ENCODE assay signal across 29 cellular contexts in genomic region chr2:22850310-22850709, GRCh38.
A peak's percentile ranks its signal among the peaks of the same experiment; 100 is the strongest.
DNase-seq lines count a peak whose midpoint lies in the region; ATAC-seq, FAIRE-seq and TF ChIP-seq lines count a peak whose summit lies in the region.
"Had no signal": no experiment of that assay in that cellular context is flagged by ENCODE, and none has a peak within 500 bp of the region (broad histone marks: within the 10 kb centered on the region; RNA-seq: fewer than 3 reads in every experiment).

No MANE protein-coding gene starts in this region.

- WGBS in HepG2 (ENCODE audit: low lambda C conversion rate): 39% methylated on average over 7 of the region's 7 CpGs
- 83% methylated on average over 7 of the region's 7 CpGs for WGBS in right lobe of liver (ENCODE audit: insufficient coverage, low coverage, low lambda C conversion rate, missing lambda C conversion rate)

- H4K20me1 ChIP-seq in HepG2 (ENCODE audit: insufficient read depth, low read length): no peaks in the 10 kb centered on the region
- H4K20me1 ChIP-seq: BLaER1; BLaER1 treated with 17β-estradiol and CSF1 and Interleukin-3, amounts not matched to agents 10 nM and 100 nM had no signal

- TF ChIP-seq RAD21 in HepG2 (CRISPR knock-in tag; IDR thresholded peaks at IDR 0.05): no peak

- CTCF ChIA-PET in HepG2 (lab: Yijun Ruan, JAX; ENCODE audit: low intra/inter-chr PET ratio, low total read pairs): no interaction called here

- POLR2A ChIA-PET in HepG2 (lab: Yijun Ruan, JAX): no interaction called here

- in situ Hi-C loops in HepG2 (cut with HindIII; ENCODE audit: extremely low pct_ligation_motif_present, low pct_unique_long_range_greater_than_20kb): no loop called here

- H3K27me3 ChIP-seq in HepG2 (ENCODE audit: control insufficient read depth in 1 of 2, insufficient read depth in 2 of 2, low read length in 2 of 2) (no peaks in the 10 kb centered on the region), right lobe of liver (no peaks in the 10 kb centered on the region)
- H3K27me3 ChIP-seq: BE2C; BLaER1; BLaER1 treated with 17β-estradiol and CSF1 and Interleukin-3, amounts not matched to agents 10 nM and 100 nM had no signal

- no TSS peak for BruUV-seq in HepG2 (replicated peaks; lab: Mats Ljungman, UMichigan)

- H2AFZ ChIP-seq in HepG2 (ENCODE audit: low read length): no peak overlapping the region

- TF ChIP-seq EP300 in HepG2 (IDR thresholded peaks at IDR 0.05; ENCODE audit: low read depth in 2 of 2, low read length in 2 of 2): no peak
- no peak for TF ChIP-seq EP300 in HepG2 (CRISPR knock-in tag; IDR thresholded peaks at IDR 0.05; ENCODE audit: borderline replicate concordance)

- FAIRE-seq in HepG2 (lab: Jason Lieb, UNC): no peak
- FAIRE-seq: A204.1, A549, D721Med had no signal

- H3K9ac ChIP-seq in HepG2 (ENCODE audit: insufficient read depth, low read depth, low read length): no peak overlapping the region
- H3K9ac ChIP-seq: BLaER1; BLaER1 treated with 17β-estradiol and CSF1 and Interleukin-3, amounts not matched to agents 10 nM and 100 nM had no signal

- H3K4me3 ChIP-seq in HepG2 (replicated peaks in 1 of 3; ENCODE audit: insufficient read depth in 1 of 3, low read depth in 2 of 3, low read length in 3 of 3) (no peak overlapping the region), right lobe of liver (no peak overlapping the region)
- H3K4me3 ChIP-seq: A549; BLaER1; BLaER1 treated with 17β-estradiol and CSF1 and Interleukin-3, amounts not matched to agents 10 nM and 100 nM had no signal

- no peak overlapping the region for H3K4me2 ChIP-seq in HepG2 (ENCODE audit: low read depth, low read length)
- H3K4me2 ChIP-seq: A549; BLaER1; BLaER1 treated with 17β-estradiol and CSF1 and Interleukin-3, amounts not matched to agents 10 nM and 100 nM had no signal

- peaks cover 94% of the 10 kb centered on the region for H3K9me3 ChIP-seq in HepG2 (ENCODE audit: low read length)
- H3K9me3 ChIP-seq in right lobe of liver: no peaks in the 10 kb centered on the region
- H3K9me3 ChIP-seq: A549, BE2C, Caco-2 had no signal

- intact Hi-C loops in HepG2 (cut with micrococcal nuclease; ENCODE audit: unreplicated experiment) (no loop called here), right lobe of liver (cut with DNase I) (no loop called here)

- H3K27ac ChIP-seq in HepG2 (ENCODE audit: extremely low read length, insufficient read depth, low read length) (no peak overlapping the region), right lobe of liver (no peak overlapping the region)
- H3K27ac ChIP-seq: 22Rv1; A549; BLaER1; BLaER1 treated with 17β-estradiol and CSF1 and Interleukin-3, amounts not matched to agents 10 nM and 100 nM; C4-2B had no signal

- ATAC-seq in HepG2 (no peak), right lobe of liver (no peak)
- ATAC-seq: A549; CD8-positive, alpha-beta T cell had no signal

- no peaks in the 10 kb centered on the region for H3K36me3 ChIP-seq in HepG2 (replicated peaks in 1 of 2; ENCODE audit: control insufficient read depth in 1 of 2, insufficient read depth in 2 of 2, low read length in 2 of 2)
- H3K36me3 ChIP-seq in right lobe of liver: no peaks in the 10 kb centered on the region
- H3K36me3 ChIP-seq: BE2C; BLaER1; BLaER1 treated with 17β-estradiol and CSF1 and Interleukin-3, amounts not matched to agents 10 nM and 100 nM had no signal

- H3K4me1 ChIP-seq in HepG2 (ENCODE audit: insufficient read depth, low read length): no peaks in the 10 kb centered on the region
- no peaks in the 10 kb centered on the region for H3K4me1 ChIP-seq in right lobe of liver
- H3K4me1 ChIP-seq: A549; BLaER1; BLaER1 treated with 17β-estradiol and CSF1 and Interleukin-3, amounts not matched to agents 10 nM and 100 nM; Caco-2 had no signal

- no peak for TF ChIP-seq POLR2A in HepG2 (IDR thresholded peaks at IDR 0.05; ENCODE audit: insufficient read depth in 1 of 2, low read depth in 2 of 2, low read length in 2 of 2)
- no peak for TF ChIP-seq POLR2A in right lobe of liver (IDR thresholded peaks at IDR 0.05)

- TF ChIP-seq CTCF in HepG2 (CRISPR knock-in tag; IDR thresholded peaks at IDR 0.05) (no peak), right lobe of liver (IDR thresholded peaks at IDR 0.05) (no peak)

- no peak for DNase-seq in HepG2 (ENCODE audit: low spot score)
- no peak for DNase-seq in right lobe of liver
- DNase-seq: 8988T; ACHN; AML-193; BE2C; C1 segment of cervical spinal cord; Caco-2; Calu3; CD4-positive, alpha-beta memory T cell; CD4-positive, alpha-beta T cell; CD4-positive, CD25-positive, alpha-beta regulatory T cell; CD8-positive, alpha-beta memory T cell; CD8-positive, alpha-beta T cell; COR-L47; DMS 273 treated with DMSO at 0.1 percent for 48 hours; DMS153; DMS53; DMS79; DMS79 treated with DMSO at 0.1 percent for 48 hours; DND-41; EL had no signal

- no peaks in the 10 kb centered on the region for H3K79me2 ChIP-seq in HepG2 (ENCODE audit: insufficient read depth, low read length)

TF ChIP-seq in HepG2, 621 proteins besides CTCF, POLR2A, EP300 and RAD21:
- TF ChIP-seq STAT5B (CRISPR knock-in tag; IDR thresholded peaks at IDR 0.05): no peak
- TF ChIP-seq ZC3H13 (CRISPR knock-in tag; IDR thresholded peaks at IDR 0.05): no peak
- TF ChIP-seq THAP11 (CRISPR knock-in tag; IDR thresholded peaks at IDR 0.05): no peak
- TF ChIP-seq NFRKB (IDR thresholded peaks at IDR 0.05): no peak
- no peak for TF ChIP-seq ZNF33B (CRISPR knock-in tag; IDR thresholded peaks at IDR 0.05)
- TF ChIP-seq LRRFIP1 (CRISPR knock-in tag; conservative IDR thresholded peaks at IDR 0.05): no peak
- TF ChIP-seq TCF7 (IDR thresholded peaks at IDR 0.05; ENCODE audit: low read depth): no peak
- TF ChIP-seq CREB1 (IDR thresholded peaks at IDR 0.05): peak; percentile 91
- TF ChIP-seq CREB1 (CRISPR knock-in tag; IDR thresholded peaks at IDR 0.05): no peak
- TF ChIP-seq ZNF770 (CRISPR knock-in tag; IDR thresholded peaks at IDR 0.05): no peak
- no peak for TF ChIP-seq SAP130 (CRISPR knock-in tag; IDR thresholded peaks at IDR 0.05; ENCODE audit: low read depth)
- TF ChIP-seq ATF7 (IDR thresholded peaks at IDR 0.05): peak; percentile 92
- TF ChIP-seq ATF7 (CRISPR knock-in tag; IDR thresholded peaks at IDR 0.05): no peak
- TF ChIP-seq ZBTB26 (CRISPR knock-in tag; IDR thresholded peaks at IDR 0.05; ENCODE audit: borderline replicate concordance): no peak
- no peak for TF ChIP-seq ZNF792 (CRISPR knock-in tag; IDR thresholded peaks at IDR 0.05)
